8 cellular contexts compared by ENCODE assay signal in the genomic region with DNA sequence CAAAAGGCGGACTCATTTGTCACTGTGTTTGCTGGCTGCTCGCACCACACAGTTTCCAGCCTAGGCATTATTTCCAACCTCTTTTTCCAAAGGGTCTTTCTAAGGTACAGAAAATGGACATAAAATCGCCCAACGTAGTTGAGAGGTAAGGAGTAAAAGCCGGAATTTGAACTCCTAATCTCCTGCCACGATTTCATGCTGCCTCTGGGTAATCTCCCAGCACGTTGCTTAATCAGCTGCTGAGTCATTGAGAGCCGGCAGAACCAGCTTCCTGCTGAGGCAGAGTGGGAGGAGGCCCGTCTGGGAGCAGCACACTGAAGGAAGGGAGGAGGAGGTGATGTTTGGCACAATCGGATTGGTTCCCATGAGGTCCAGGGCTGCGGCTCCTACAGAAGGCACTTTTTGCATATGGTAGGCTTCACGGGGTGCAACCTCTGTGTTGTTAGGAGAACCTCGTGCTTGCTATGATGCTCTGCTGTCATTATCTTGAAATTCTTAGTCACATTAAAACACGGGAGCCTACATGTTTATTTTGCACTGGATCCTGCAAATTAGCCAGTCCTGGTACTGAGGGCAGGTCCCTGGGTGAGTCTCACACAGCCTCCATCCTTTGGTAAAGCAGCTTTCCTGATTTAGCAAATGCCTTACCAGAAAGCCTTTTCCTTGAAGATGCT.
DNase-seq lines count a peak whose midpoint lies in the region; ATAC-seq and TF ChIP-seq lines count a peak whose summit lies in the region.

No MANE protein-coding gene starts in this region.

- peaks cover 0 to 1% (median 0%) of the 10 kb centered on the region in 11 donors for H3K9me3 ChIP-seq in heart right ventricle

- no peak overlapping the region for H3K4me3 Mint-ChIP-seq in activated naive CD8-positive, alpha-beta T cell treated with anti-CD3 and anti-CD28 coated beads for 36 hours

- intact Hi-C loops in heart right ventricle (cut with DNase I) (no loop called here), posterior cingulate gyrus (cut with DNase I) (no loop called here)

- peak overlapping the region in 1 of 10 donors; percentile 40 for H3K27ac ChIP-seq in heart right ventricle

- 10% methylated on average over 14 of the region's 14 CpGs for WGBS in heart right ventricle, 2 donors

- H3K27me3 Mint-ChIP-seq in activated naive CD8-positive, alpha-beta T cell treated with anti-CD3 and anti-CD28 coated beads for 36 hours, result peaks cover 20% of the 10 kb centered on the region

- peak in 7 of 8 donors; percentile 72 to 98 (median 83) for ATAC-seq in heart right ventricle
- ATAC-seq in GM21576 (IDR thresholded peaks at IDR 0.05; ENCODE audit: unreplicated experiment), result no peak
- no peak for ATAC-seq in HG02981 (IDR thresholded peaks at IDR 0.05; ENCODE audit: unreplicated experiment)

- H3K27me3 ChIP-seq in heart right ventricle, result peaks cover 0 to 46% (median 13%) of the 10 kb centered on the region in 7 donors

- peak overlapping the region; percentile 37 for H3K4me3 ChIP-seq in NB4 (ENCODE audit: low read depth, low read length)
- no peak overlapping the region for H3K4me3 ChIP-seq in heart right ventricle

- no peaks in the 10 kb centered on the region for H3K36me3 ChIP-seq in heart right ventricle

- peak; percentile 98 for DNase-seq in Daoy (ENCODE audit: low read depth)
- DNase-seq in NB4 (ENCODE audit: low read depth), result peak; percentile 96
- DNase-seq in activated naive CD8-positive, alpha-beta T cell treated with anti-CD3 and anti-CD28 coated beads for 36 hours, result peak; percentile 2
- DNase-seq in heart right ventricle, result peak; percentile 50 to 52
- DNase-seq in posterior cingulate gyrus, result peak; percentile 22 to 96 (median 70)
- DNase-seq in DMS79 treated with DMSO at 0.1 percent for 48 hours (lab: John Stamatoyannopoulos, UW), result no peak

- no peaks in the 10 kb centered on the region for H3K36me3 Mint-ChIP-seq in activated naive CD8-positive, alpha-beta T cell treated with anti-CD3 and anti-CD28 coated beads for 36 hours

- TF ChIP-seq POLR2A in NB4 (IDR thresholded peaks at IDR 0.05; ENCODE audit: extremely low read depth, insufficient read length), result no peak

- H3K4me1 Mint-ChIP-seq in activated naive CD8-positive, alpha-beta T cell treated with anti-CD3 and anti-CD28 coated beads for 36 hours, result no peaks in the 10 kb centered on the region

- TF ChIP-seq CTCF in NB4 (IDR thresholded peaks at IDR 0.05; ENCODE audit: low read depth, low read length) (no peak), heart right ventricle (IDR thresholded peaks at IDR 0.05) (no peak)

- H3K4me1 ChIP-seq in heart right ventricle, result peaks cover 0 to 28% (median 0%) of the 10 kb centered on the region in 9 donors

- H3K9me3 Mint-ChIP-seq in activated naive CD8-positive, alpha-beta T cell treated with anti-CD3 and anti-CD28 coated beads for 36 hours, result no peaks in the 10 kb centered on the region

- no peak overlapping the region for H3K27ac Mint-ChIP-seq in activated naive CD8-positive, alpha-beta T cell treated with anti-CD3 and anti-CD28 coated beads for 36 hours

Comparison
In these comparisons a context has a peak if more than half of its experiments do, and no peak if none do; other contexts are left out.
1. ATAC-seq: peak in heart right ventricle (7 of 8); none in GM21576 (single experiment) and HG02981 (single experiment).